ENCODE assay signal across 8 cellular contexts in the genomic region with DNA sequence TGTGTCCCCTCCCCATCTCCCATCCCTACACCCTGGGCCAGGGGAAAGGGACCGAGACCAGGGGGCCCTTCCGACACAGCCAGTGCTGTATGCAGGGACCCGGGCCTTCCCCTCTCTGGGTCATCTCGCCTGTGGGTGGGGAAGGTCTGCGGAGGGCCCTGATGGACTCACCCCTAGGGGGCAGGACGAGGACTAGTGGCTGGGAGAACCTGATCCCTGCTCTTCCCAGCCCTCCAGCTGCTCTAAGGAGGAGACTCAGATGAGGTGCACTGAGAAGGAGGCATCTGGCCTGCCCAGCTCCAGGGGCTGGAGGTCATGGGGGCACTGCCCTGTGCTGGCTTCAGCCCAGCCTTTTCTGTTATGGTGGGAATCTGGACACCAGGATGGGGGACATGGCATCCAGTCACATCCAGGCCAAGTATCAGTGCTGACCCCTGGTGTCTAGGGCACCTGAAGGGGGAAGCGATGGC. TPM values are rescaled to one million over a fixed set of nuclear protein-coding genes. Genes with fewer than 3 reads are reported as not detected.
DNase-seq lines count a peak whose midpoint lies in the region; ATAC-seq and TF ChIP-seq lines count a peak whose summit lies in the region.

No MANE protein-coding gene starts in this region.

- peak overlapping the region; percentile 23 for H3K4me2 ChIP-seq in H9 (ENCODE audit: insufficient read depth, insufficient read length, low read length)

- no CpG with 5 or more reads among the region's 7 CpGs for WGBS in H9 (ENCODE audit: extremely low coverage, insufficient read length, low lambda C conversion rate)
- 23 to 44% (median 36%) methylated on average over 4 to 7 of the region's 7 CpGs for WGBS in adrenal gland, 4 donors

- H4K8ac ChIP-seq in H9 (replicated peaks; ENCODE audit: insufficient read length, low read depth, low read length) = no peak overlapping the region

- H3K9ac ChIP-seq in H9 (ENCODE audit: extremely low read depth, insufficient read length, low read length) = no peak overlapping the region
- peak overlapping the region; percentile 69 for H3K9ac ChIP-seq in iPS-18a (ENCODE audit: low read length)

- H3K4ac ChIP-seq in H9 (ENCODE audit: low read depth, low read length) = no peak overlapping the region

- no peak overlapping the region for H3T11ph ChIP-seq in H9 (ENCODE audit: low read length)

- TF ChIP-seq CTCF in H9 (conservative IDR thresholded peaks at IDR 0.05) (peak; percentile 80), adrenal gland (IDR thresholded peaks at IDR 0.05) (peak; percentile 32 to 68 (median 62))

- H4K5ac ChIP-seq in H9 (ENCODE audit: insufficient read length, low read depth, low read length) = no peak overlapping the region

- H2BK20ac ChIP-seq in H9 (ENCODE audit: low read depth, low read length, poor library complexity, severe bottlenecking) = no peak overlapping the region

- H3K9me3 ChIP-seq in H9 (ENCODE audit: control insufficient read depth, low read depth, low read length) (no peaks in the 10 kb centered on the region), adrenal gland (replicated peaks in 1 of 3) (no peaks in the 10 kb centered on the region), iPS-18a (ENCODE audit: control insufficient read depth, low read depth, low read length) (no peaks in the 10 kb centered on the region)

- peaks cover 9 to 23% (median 12%) of the 10 kb centered on the region in 3 experiments; a peak in 6 of 7 replicates for H3K36me3 Mint-ChIP-seq in H9 (ENCODE audit: insufficient read depth in 1 of 3, low read depth in 3 of 3)
- H3K36me3 Mint-ChIP-seq in activated naive CD4-positive, alpha-beta T cell treated with anti-CD3 and anti-CD28 coated beads for 36 hours (ENCODE audit: low read depth) = no peaks in the 10 kb centered on the region

- no peak overlapping the region for H3K27ac ChIP-seq in H9 (ENCODE audit: insufficient read length, low read depth, low read length)
- H3K27ac ChIP-seq in adrenal gland = peak overlapping the region; percentile 75 to 98 (median 93)
- H3K27ac ChIP-seq in iPS-18a (ENCODE audit: low read length) = no peak overlapping the region

- H3K4me3 ChIP-seq in adrenal gland (peak overlapping the region in 3 of 4 donors; percentile 71 to 95 (median 77)), iPS-18a (ENCODE audit: low read length) (peak overlapping the region; percentile 75)

- peaks cover 3% of the 10 kb centered on the region for H4K20me1 ChIP-seq in H9 (ENCODE audit: control insufficient read depth, insufficient read depth, insufficient read length)

- CTCF ChIA-PET in activated naive CD4-positive, alpha-beta T cell treated with anti-CD3 and anti-CD28 coated beads for 36 hours (lab: Charles Lee) = interaction anchor here (0.5 kb wide), 1 partner anchor 11 kb away, joined by 3 read pairs; no protein-coding TSS in a partner anchor

- no peaks in the 10 kb centered on the region for H3K9me3 Mint-ChIP-seq in H9
- no peaks in the 10 kb centered on the region for H3K9me3 Mint-ChIP-seq in stimulated activated naive CD8-positive, alpha-beta T cell treated with anti-CD3 and anti-CD28 coated beads, Interleukin-15, amount 100 ng/mL, for 72 hours
- H3K9me3 Mint-ChIP-seq in activated naive CD4-positive, alpha-beta T cell treated with anti-CD3 and anti-CD28 coated beads for 36 hours = no peaks in the 10 kb centered on the region

- H3K4me3 Mint-ChIP-seq in H9 = peak overlapping the region; percentile 74 to 75
- H3K4me3 Mint-ChIP-seq in stimulated activated naive CD8-positive, alpha-beta T cell treated with anti-CD3 and anti-CD28 coated beads, Interleukin-15, amount 100 ng/mL, for 72 hours = no peak overlapping the region
- no peak overlapping the region for H3K4me3 Mint-ChIP-seq in activated naive CD4-positive, alpha-beta T cell treated with anti-CD3 and anti-CD28 coated beads for 36 hours

- H3K23me2 ChIP-seq in H9 (ENCODE audit: insufficient read length, low read depth, low read length, poor library complexity, severe bottlenecking) = no peaks in the 10 kb centered on the region

- 0 out of 7 replicates have a peak overlapping the region, but pooled peaks of 1 of the 3 experiments have one; percentile 68 for H3K27ac Mint-ChIP-seq in H9
- no peak overlapping the region for H3K27ac Mint-ChIP-seq in stimulated activated naive CD8-positive, alpha-beta T cell treated with anti-CD3 and anti-CD28 coated beads, Interleukin-15, amount 100 ng/mL, for 72 hours
- H3K27ac Mint-ChIP-seq in activated naive CD4-positive, alpha-beta T cell treated with anti-CD3 and anti-CD28 coated beads for 36 hours = no peak overlapping the region

- no peak overlapping the region for H2BK120ac ChIP-seq in H9 (ENCODE audit: low read depth, low read length, poor library complexity, severe bottlenecking)

- H3K79me1 ChIP-seq in H9 (ENCODE audit: insufficient read depth, low read depth, low read length, poor library complexity, severe bottlenecking) = no peaks in the 10 kb centered on the region

- H3K18ac ChIP-seq in H9 (ENCODE audit: insufficient read length, low read depth, low read length) = no peak overlapping the region

- peaks cover 0 to 23% of the 10 kb centered on the region in 2 donors for H3K36me3 ChIP-seq in adrenal gland (replicated peaks in 1 of 2)
- H3K36me3 ChIP-seq in iPS-18a (ENCODE audit: control insufficient read depth, low read depth, low read length) = peaks cover 5% of the 10 kb centered on the region

- DNase-seq in H9 (peak; percentile 82), adrenal gland (peak; percentile 71 to 82 (median 74)), DMS114 treated with DMSO at 0.1 percent for 48 hours (lab: John Stamatoyannopoulos, UW; ENCODE audit: unreplicated experiment) (no peak)
- DNase-seq in stimulated activated naive CD8-positive, alpha-beta T cell treated with anti-CD3 and anti-CD28 coated beads, Interleukin-15, amount 100 ng/mL, for 72 hours = no peak
- no peak for DNase-seq in activated naive CD4-positive, alpha-beta T cell treated with anti-CD3 and anti-CD28 coated beads for 36 hours
- DNase-seq in stimulated activated CD4-positive, alpha-beta T cell treated with anti-CD3 and anti-CD28 coated beads, Interleukin-2, amount 100 ng/mL, for 24 hours = no peak

- H2BK12ac ChIP-seq in H9 (ENCODE audit: insufficient read length, low read depth, low read length) = no peak overlapping the region

- ATAC-seq in stimulated activated naive CD8-positive, alpha-beta T cell treated with anti-CD3 and anti-CD28 coated beads, Interleukin-15, amount 100 ng/mL, for 72 hours = peak; percentile 56
- no peak for ATAC-seq in GM21786 (IDR thresholded peaks at IDR 0.05; ENCODE audit: unreplicated experiment)

- H3K79me2 ChIP-seq in H9 (ENCODE audit: insufficient read depth, low read length) = no peaks in the 10 kb centered on the region; the same call in 1 of the 2 replicates

- H3K4me1 ChIP-seq in H9 (ENCODE audit: insufficient read depth, low read length) = no peaks in the 10 kb centered on the region; the same call in 1 of the 2 replicates
- peaks cover 34 to 70% of the 10 kb centered on the region in 2 donors for H3K4me1 ChIP-seq in adrenal gland (replicated peaks in 1 of 2)
- H3K4me1 ChIP-seq in iPS-18a (ENCODE audit: control insufficient read depth, low read depth, low read length) = peaks cover 7% of the 10 kb centered on the region

- no peak overlapping the region for H3K14ac ChIP-seq in H9 (ENCODE audit: insufficient read depth, low read length)

- no peak overlapping the region for H3K56ac ChIP-seq in H9 (ENCODE audit: insufficient read length, low read depth, low read length)

- H2BK5ac ChIP-seq in H9 (ENCODE audit: insufficient read length, low read length) = no peak overlapping the region

- intact Hi-C loops in adrenal gland (cut with DNase I) = no loop called here
- intact Hi-C loops in activated naive CD4-positive, alpha-beta T cell treated with anti-CD3 and anti-CD28 coated beads for 36 hours (cut with micrococcal nuclease) = no loop called here

- no peak overlapping the region for H2BK15ac ChIP-seq in H9 (ENCODE audit: low read depth, low read length)

- peaks cover 35 to 39% of the 10 kb centered on the region in 2 experiments for H3K4me1 Mint-ChIP-seq in H9
- H3K4me1 Mint-ChIP-seq in stimulated activated naive CD8-positive, alpha-beta T cell treated with anti-CD3 and anti-CD28 coated beads, Interleukin-15, amount 100 ng/mL, for 72 hours = peaks cover 26% of the 10 kb centered on the region
- no peaks in the 10 kb centered on the region for H3K4me1 Mint-ChIP-seq in activated naive CD4-positive, alpha-beta T cell treated with anti-CD3 and anti-CD28 coated beads for 36 hours (ENCODE audit: low read depth)

- H4K91ac ChIP-seq in H9 (ENCODE audit: insufficient read length, low read depth, low read length) = no peak overlapping the region

- no peak overlapping the region for H2AK5ac ChIP-seq in H9 (ENCODE audit: insufficient read length, low read length)

- no peak overlapping the region for H2AFZ ChIP-seq in H9 (ENCODE audit: low read length)

- H3K23ac ChIP-seq in H9 (ENCODE audit: insufficient read length, low read depth, low read length) = no peak overlapping the region

- no peaks in the 10 kb centered on the region for H3K27me3 Mint-ChIP-seq in H9 (ENCODE audit: low read depth)
- H3K27me3 Mint-ChIP-seq in stimulated activated naive CD8-positive, alpha-beta T cell treated with anti-CD3 and anti-CD28 coated beads, Interleukin-15, amount 100 ng/mL, for 72 hours = no peaks in the 10 kb centered on the region
- peaks cover 3% of the 10 kb centered on the region for H3K27me3 Mint-ChIP-seq in activated naive CD4-positive, alpha-beta T cell treated with anti-CD3 and anti-CD28 coated beads for 36 hours (ENCODE audit: low read depth)

- H3K27me3 ChIP-seq in H9 (ENCODE audit: insufficient read depth, low read length) = no peaks in the 10 kb centered on the region
- no peaks in the 10 kb centered on the region for H3K27me3 ChIP-seq in adrenal gland
- no peaks in the 10 kb centered on the region for H3K27me3 ChIP-seq in iPS-18a (ENCODE audit: control insufficient read depth, insufficient read depth, low read length)

- TF ChIP-seq POLR2A in adrenal gland (IDR thresholded peaks at IDR 0.05) = peak in 1 of 2 donors; percentile 49

RNA-seq across cellular contexts. Expression of a gene that starts 0.7 kb away (rescaled TPM):
- total RNA-seq in H9 (2021) (217 and 218 TPM in 2 replicates), adrenal gland (1,000 to 10,000 TPM in 3 of 8 donors, 100 to 1,000 TPM in 5; 241 to 1,128 (median 564) TPM)
- polyA plus RNA-seq in adrenal gland = 1,000 to 10,000 TPM in 2 of 3 donors, 100 to 1,000 TPM in 1; 891 to 1,967 (median 1,739) TPM
- not detected for total RNA-seq in activated naive CD4-positive, alpha-beta T cell treated with anti-CD3 and anti-CD28 coated beads for 36 hours

RNA-seq across cellular contexts. Expression of a gene that starts 31.3 kb away (rescaled TPM):
- 81.7 and 94.6 TPM in 2 replicates for total RNA-seq in H9 (2021)
- 10 to 100 TPM in 7 of 8 donors, 1 to 10 TPM in 1; 3.7 to 17.9 (median 11.7) TPM for total RNA-seq in adrenal gland
- polyA plus RNA-seq in adrenal gland = 1 to 10 TPM; 3.4 to 5.8 (median 4.4) TPM
- 10 to 100 TPM; 32.2 to 33.6 TPM for total RNA-seq in activated naive CD4-positive, alpha-beta T cell treated with anti-CD3 and anti-CD28 coated beads for 36 hours

Comparison
In these comparisons a context has a peak if more than half of its experiments do, and no peak if none do; other contexts are left out.
1. DNase-seq: peak in H9 (single experiment) and adrenal gland (7 of 7); none in stimulated activated naive CD8-positive, alpha-beta T cell treated with anti-CD3 and anti-CD28 coated beads, Interleukin-15, amount 100 ng/mL, for 72 hours (0 of 2), activated naive CD4-positive, alpha-beta T cell treated with anti-CD3 and anti-CD28 coated beads for 36 hours (single experiment), stimulated activated CD4-positive, alpha-beta T cell treated with anti-CD3 and anti-CD28 coated beads, Interleukin-2, amount 100 ng/mL, for 24 hours (0 of 2) and DMS114 treated with DMSO at 0.1 percent for 48 hours (single experiment).
2. H3K27ac ChIP-seq: peak in adrenal gland (5 of 5); none in H9 (single experiment) and iPS-18a (single experiment).
3. H3K4me3 Mint-ChIP-seq: peak in H9 (2 of 2); none in stimulated activated naive CD8-positive, alpha-beta T cell treated with anti-CD3 and anti-CD28 coated beads, Interleukin-15, amount 100 ng/mL, for 72 hours (0 of 2) and activated naive CD4-positive, alpha-beta T cell treated with anti-CD3 and anti-CD28 coated beads for 36 hours (single experiment).
4. RNA of a gene that starts 0.7 kb away (total RNA-seq): 241 to 1,128 TPM in adrenal gland and 217 to 218 TPM in H9; not detected in activated naive CD4-positive, alpha-beta T cell treated with anti-CD3 and anti-CD28 coated beads for 36 hours; every median in the first group is over 100 times any median in the second.